ENCODE assay signal across 8 cellular contexts in the genomic region with DNA sequence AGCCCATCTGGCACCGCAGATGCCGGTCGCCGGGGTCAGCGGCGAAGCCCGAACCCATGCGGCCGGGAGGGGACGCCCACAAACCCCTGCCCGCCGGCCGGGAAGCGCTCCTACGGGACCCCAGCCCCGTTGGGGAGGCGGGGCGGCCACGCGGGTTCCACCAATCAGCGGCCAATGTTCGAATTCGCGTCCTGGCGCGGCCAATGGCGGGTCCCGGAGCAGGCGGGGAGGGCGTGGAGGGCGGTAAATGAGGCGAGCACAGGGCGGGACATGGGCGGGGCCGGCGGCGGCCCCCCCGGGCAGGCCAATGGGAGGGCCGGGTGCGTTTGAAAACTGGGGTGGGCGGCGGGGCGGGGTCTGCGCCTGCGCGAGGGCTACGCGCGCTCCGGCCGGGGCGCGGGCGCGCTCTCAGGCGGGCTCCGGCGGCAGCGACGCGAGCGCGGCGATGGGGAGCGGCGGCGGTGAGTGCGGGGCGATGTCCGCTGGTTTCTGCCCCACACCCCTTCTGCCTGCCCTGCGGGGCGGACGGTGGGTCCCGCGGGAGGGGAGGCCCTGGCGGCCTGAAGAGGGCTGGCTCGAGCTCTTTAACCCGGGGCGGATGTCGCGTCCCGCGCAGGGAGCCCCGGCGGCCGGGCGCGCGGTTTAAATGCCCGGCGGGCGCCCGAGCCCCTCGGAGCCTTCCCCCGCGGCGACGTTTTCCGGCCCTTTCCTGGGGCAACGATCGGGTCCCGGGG. TPM values are rescaled to one million over a fixed set of nuclear protein-coding genes. Genes with fewer than 3 reads are reported as not detected.
DNase-seq lines count a peak whose midpoint lies in the region; ATAC-seq and TF ChIP-seq lines count a peak whose summit lies in the region.

A gene with protein sequence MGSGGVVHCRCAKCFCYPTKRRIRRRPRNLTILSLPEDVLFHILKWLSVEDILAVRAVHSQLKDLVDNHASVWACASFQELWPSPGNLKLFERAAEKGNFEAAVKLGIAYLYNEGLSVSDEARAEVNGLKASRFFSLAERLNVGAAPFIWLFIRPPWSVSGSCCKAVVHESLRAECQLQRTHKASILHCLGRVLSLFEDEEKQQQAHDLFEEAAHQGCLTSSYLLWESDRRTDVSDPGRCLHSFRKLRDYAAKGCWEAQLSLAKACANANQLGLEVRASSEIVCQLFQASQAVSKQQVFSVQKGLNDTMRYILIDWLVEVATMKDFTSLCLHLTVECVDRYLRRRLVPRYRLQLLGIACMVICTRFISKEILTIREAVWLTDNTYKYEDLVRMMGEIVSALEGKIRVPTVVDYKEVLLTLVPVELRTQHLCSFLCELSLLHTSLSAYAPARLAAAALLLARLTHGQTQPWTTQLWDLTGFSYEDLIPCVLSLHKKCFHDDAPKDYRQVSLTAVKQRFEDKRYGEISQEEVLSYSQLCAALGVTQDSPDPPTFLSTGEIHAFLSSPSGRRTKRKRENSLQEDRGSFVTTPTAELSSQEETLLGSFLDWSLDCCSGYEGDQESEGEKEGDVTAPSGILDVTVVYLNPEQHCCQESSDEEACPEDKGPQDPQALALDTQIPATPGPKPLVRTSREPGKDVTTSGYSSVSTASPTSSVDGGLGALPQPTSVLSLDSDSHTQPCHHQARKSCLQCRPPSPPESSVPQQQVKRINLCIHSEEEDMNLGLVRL (plus strand): TSS at position 411 of the 734 bp plus-strand sequence. CDS start 35 bp downstream, at position 446.

- H3K27ac Mint-ChIP-seq in activated CD4-positive, alpha-beta T cell treated with anti-CD3 and anti-CD28 coated beads for 36 hours = peak within 1 kb of the TSS; percentile 76
- peak within 1 kb of the TSS; percentile 54 for H3K27ac Mint-ChIP-seq in chondrocyte (ENCODE audit: unreplicated experiment)

- H3K36me3 Mint-ChIP-seq in activated CD4-positive, alpha-beta T cell treated with anti-CD3 and anti-CD28 coated beads for 36 hours (ENCODE audit: low read depth) = peaks cover 30% of the 10 kb centered on the region
- H3K36me3 Mint-ChIP-seq in chondrocyte (ENCODE audit: low read depth) = peaks cover 4% of the 10 kb centered on the region

- CTCF ChIA-PET in activated CD4-positive, alpha-beta T cell treated with anti-CD3 and anti-CD28 coated beads for 36 hours (lab: Charles Lee) = interaction anchor here (0.6 to 1.5 kb wide), 6 partner anchors 30 to 477 kb away, joined by 3 read pairs; a partner anchor contains a TSS

- TF ChIP-seq POLR2A in GM19099 (IDR thresholded peaks at IDR 0.05; ENCODE audit: extremely low read depth, insufficient read length, low read depth) = peak; percentile 77

- DNase-seq in Ammon's horn (ENCODE audit: low spot score) = peak; percentile 97
- DNase-seq in NCI-H460 (ENCODE audit: extremely low read depth, low read depth) = peak; percentile 95
- peak; percentile 99 for DNase-seq in activated CD4-positive, alpha-beta T cell treated with anti-CD3 and anti-CD28 coated beads for 36 hours
- DNase-seq in chondrocyte (ENCODE audit: low spot score) = peak; percentile 97
- DNase-seq in kidney glomerular epithelial cell (lab: John Stamatoyannopoulos, UW) = peak; percentile 88
- peak; percentile 94 to 98 for DNase-seq in stimulated activated CD4-positive, alpha-beta T cell treated with anti-CD3 and anti-CD28 coated beads, Interleukin-15, amount 100 ng/mL, for 48 hours (ENCODE audit: low read depth in 2 of 2)

- H3K4me3 Mint-ChIP-seq in activated CD4-positive, alpha-beta T cell treated with anti-CD3 and anti-CD28 coated beads for 36 hours = peak within 1 kb of the TSS; percentile 97
- peak within 1 kb of the TSS; percentile 85 for H3K4me3 Mint-ChIP-seq in chondrocyte (ENCODE audit: unreplicated experiment)

- POLR2A ChIA-PET in activated CD4-positive, alpha-beta T cell treated with anti-CD3 and anti-CD28 coated beads for 36 hours (lab: Charles Lee) = interaction anchor here (1.2 kb wide), 1 partner anchor 30 kb away, joined by 3 read pairs; no protein-coding TSS in a partner anchor

- intact Hi-C loops in activated CD4-positive, alpha-beta T cell treated with anti-CD3 and anti-CD28 coated beads for 36 hours (cut with DNase I, micrococcal nuclease) = loop anchor here (1.0 to 5.0 kb wide), 23 partner anchors 31 to 486 kb away; a partner anchor contains a TSS

- H3K4me1 Mint-ChIP-seq in activated CD4-positive, alpha-beta T cell treated with anti-CD3 and anti-CD28 coated beads for 36 hours = peaks cover 16% of the 10 kb centered on the region
- peaks cover 24% of the 10 kb centered on the region for H3K4me1 Mint-ChIP-seq in chondrocyte (ENCODE audit: low read depth)

- ATAC-seq in HG03378 (IDR thresholded peaks at IDR 0.05; ENCODE audit: unreplicated experiment) = peak; percentile 75
- ATAC-seq in activated CD4-positive, alpha-beta T cell treated with anti-CD3 and anti-CD28 coated beads for 36 hours = peak; percentile 97

- no peaks in the 10 kb centered on the region for H3K27me3 Mint-ChIP-seq in activated CD4-positive, alpha-beta T cell treated with anti-CD3 and anti-CD28 coated beads for 36 hours
- H3K27me3 Mint-ChIP-seq in chondrocyte (ENCODE audit: low read depth) = no peaks in the 10 kb centered on the region

- no peak for TF ChIP-seq CTCF in chondrocyte (IDR thresholded peaks at IDR 0.05)

- no peaks in the 10 kb centered on the region for H3K9me3 Mint-ChIP-seq in activated CD4-positive, alpha-beta T cell treated with anti-CD3 and anti-CD28 coated beads for 36 hours (ENCODE audit: low read depth)
- H3K9me3 Mint-ChIP-seq in chondrocyte (ENCODE audit: low read depth) = no peaks in the 10 kb centered on the region

RNA-seq across cellular contexts. Expression of the gene that starts here (rescaled TPM):
- 21.2 and 22.1 TPM in 2 replicates for total RNA-seq in NCI-H460 (2014; rRNA removed; shearing (Covaris generic))
- 22.5 and 33.7 TPM in 2 replicates for polyA plus RNA-seq in NCI-H460 (2014; cell fraction: nucleus; rRNA removed)
- 10 to 100 TPM; 52.2 to 53.4 TPM for total RNA-seq in activated CD4-positive, alpha-beta T cell treated with anti-CD3 and anti-CD28 coated beads for 36 hours
- total RNA-seq in chondrocyte = 4.9 to 7.7 TPM (median 7.6 TPM) in 3 replicates

Comparison
In these comparisons a context has a peak if more than half of its experiments do, and no peak if none do; other contexts are left out.
1. Peak in every context shown above with its lines: DNase-seq and ATAC-seq.